ENCODE assay signal across 26 cellular contexts in the genomic region with DNA sequence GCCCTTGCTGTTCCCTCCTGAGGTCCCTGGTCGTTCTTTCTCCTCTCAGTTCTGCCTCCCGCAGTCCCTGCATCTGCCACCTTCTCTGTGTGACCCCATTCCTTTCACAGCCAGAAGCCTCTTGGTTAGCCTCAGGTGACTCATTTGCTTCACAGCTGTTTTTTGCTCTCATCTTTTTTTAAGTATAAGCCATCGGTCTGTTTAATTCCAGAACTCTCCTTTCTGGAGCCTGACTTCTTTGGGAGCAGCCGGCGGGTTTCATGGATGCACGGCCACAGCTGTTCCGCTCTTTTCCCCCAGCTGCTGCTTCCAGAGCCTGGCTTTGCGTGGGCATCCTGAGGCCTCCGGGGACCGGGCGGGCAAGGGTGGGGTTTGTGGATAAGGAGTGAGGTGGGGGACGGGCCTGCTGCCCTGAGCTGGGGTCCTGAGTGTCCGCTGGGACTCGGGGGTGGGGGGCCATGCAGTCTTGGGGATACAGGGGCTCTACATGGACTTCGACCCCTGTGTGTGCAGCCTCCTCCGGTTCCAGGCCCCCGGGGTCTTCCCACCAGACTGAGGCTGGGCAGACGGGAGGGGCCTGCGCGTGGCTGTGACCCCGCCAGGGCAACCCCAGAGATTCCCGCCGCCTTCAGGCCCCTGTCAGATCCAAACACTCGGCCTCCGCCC. TPM values are rescaled to one million over a fixed set of nuclear protein-coding genes. Genes with fewer than 3 reads are reported as not detected.
DNase-seq lines count a peak whose midpoint lies in the region; ATAC-seq, FAIRE-seq and TF ChIP-seq lines count a peak whose summit lies in the region.
"Had no signal": no experiment of that assay in that cellular context is flagged by ENCODE, and none has a peak within 500 bp of the region (broad histone marks: within the 10 kb centered on the region; RNA-seq: fewer than 3 reads in every experiment).

No MANE protein-coding gene starts in this region.

- H3K36me3 Mint-ChIP-seq in astrocyte (ENCODE audit: low read depth, unreplicated experiment): peaks cover 25% of the 10 kb centered on the region

- H3K79me2 ChIP-seq in astrocyte (ENCODE audit: insufficient read depth, low read length): peaks cover 47% of the 10 kb centered on the region

- DNase-seq in stimulated activated naive CD8-positive, alpha-beta T cell treated with anti-CD3 and anti-CD28 coated beads, Interleukin-15, amount 100 ng/mL, for 72 hours: no peak
- no peak for DNase-seq in stimulated activated naive CD8-positive, alpha-beta T cell treated with anti-CD3 and anti-CD28 coated beads, Interleukin-15, Interleukin-2, amounts not matched to agents 100 U/mL and 50 U/mL, for 24 hours
- DNase-seq in astrocyte (ENCODE audit: low read depth) (peak; percentile 49), lower lobe of right lung (peak; percentile 41), CD1c-positive myeloid dendritic cell (ENCODE audit: extremely low spot score) (no peak), NCI-H1105 (lab: John Stamatoyannopoulos, UW) (no peak)
- no peak for DNase-seq in activated naive CD4-positive, alpha-beta T cell (lab: John Stamatoyannopoulos, UW)
- DNase-seq: activated CD4-positive, alpha-beta T cell treated with anti-CD3 and anti-CD28 coated beads, Interleukin-2, amount 10 ng/mL, durations not matched to agents 24 days and 14 days; body of pancreas; CD8-positive, alpha-beta T cell; cortex of kidney; GDM1; KBM-7; NCI-H510A treated with DMSO at 0.1 percent for 48 hours; Peyer's patch; stimulated activated CD4-positive, alpha-beta T cell treated with anti-CD3 and anti-CD28 coated beads, Interleukin-1b, Interleukin-23, amount 100 ng/mL, for 48 hours had no signal

- no peak for ATAC-seq in stimulated activated naive CD8-positive, alpha-beta T cell treated with anti-CD3 and anti-CD28 coated beads, Interleukin-15, amount 100 ng/mL, for 72 hours
- no peak for ATAC-seq in stimulated activated naive CD8-positive, alpha-beta T cell treated with anti-CD3 and anti-CD28 coated beads, Interleukin-15, Interleukin-2, amounts not matched to agents 100 U/mL and 50 U/mL, for 24 hours
- peak in 1 of 2 donors; percentile 4 for ATAC-seq in lower lobe of right lung
- ATAC-seq: activated naive CD4-positive, alpha-beta T cell treated with anti-CD3 and anti-CD28 coated beads, Interleukin-2, amount 50 U/mL, for 72 hours; body of pancreas; CD8-positive, alpha-beta T cell; stimulated activated memory B cell treated with anti-CD40 and anti-IgM and Interleukin-4, amounts not matched to agents 10 μg/mL and 1 μg/mL and 100 μg/mL, for 72 hours had no signal

- H3K9me3 ChIP-seq in astrocyte (ENCODE audit: insufficient read depth, low read depth, low read length) (no peaks in the 10 kb centered on the region), lower lobe of right lung (no peaks in the 10 kb centered on the region)
- H3K9me3 ChIP-seq: Peyer's patch, SJSA1, thyroid gland had no signal

- H3K27me3 Mint-ChIP-seq in stimulated activated naive CD8-positive, alpha-beta T cell treated with anti-CD3 and anti-CD28 coated beads, Interleukin-15, amount 100 ng/mL, for 72 hours: no peaks in the 10 kb centered on the region
- H3K27me3 Mint-ChIP-seq in astrocyte (ENCODE audit: low read depth, unreplicated experiment): no peaks in the 10 kb centered on the region
- H3K27me3 Mint-ChIP-seq: activated CD4-positive, alpha-beta T cell treated with anti-CD3 and anti-CD28 coated beads, Interleukin-2, amount 10 ng/mL, durations not matched to agents 24 days and 14 days; memory B cell; stimulated activated memory B cell treated with anti-CD40 and anti-IgM and Interleukin-4, amounts not matched to agents 10 μg/mL and 1 μg/mL and 100 μg/mL, for 72 hours had no signal

- peak overlapping the region; percentile 52 for H3K4me2 ChIP-seq in astrocyte (ENCODE audit: low read length)

- peaks cover 4% of the 10 kb centered on the region for H3K4me1 Mint-ChIP-seq in stimulated activated naive CD8-positive, alpha-beta T cell treated with anti-CD3 and anti-CD28 coated beads, Interleukin-15, amount 100 ng/mL, for 72 hours
- peaks cover 6% of the 10 kb centered on the region for H3K4me1 Mint-ChIP-seq in astrocyte (ENCODE audit: low read depth, unreplicated experiment)
- H3K4me1 Mint-ChIP-seq: memory B cell had no signal

- H3K4me1 ChIP-seq in astrocyte (ENCODE audit: insufficient read depth, low read length): peaks cover 33% of the 10 kb centered on the region
- no peaks in the 10 kb centered on the region for H3K4me1 ChIP-seq in lower lobe of right lung
- H3K4me1 ChIP-seq: body of pancreas, Peyer's patch, SJSA1, thyroid gland had no signal

- no peak overlapping the region for H3K4me3 ChIP-seq in astrocyte (ENCODE audit: insufficient read depth, low read depth, low read length)
- no peak overlapping the region for H3K4me3 ChIP-seq in lower lobe of right lung
- H3K4me3 ChIP-seq: body of pancreas, Peyer's patch, SJSA1, skin epidermis, thyroid gland had no signal

- H3K9ac ChIP-seq in astrocyte (ENCODE audit: low read length): peak overlapping the region; percentile 27

- TF ChIP-seq CTCF in astrocyte (IDR thresholded peaks at IDR 0.05; ENCODE audit: insufficient read depth, low read depth, low read length) (no peak), lower lobe of right lung (IDR thresholded peaks at IDR 0.05) (no peak)

- no peak overlapping the region for H2AFZ ChIP-seq in astrocyte (ENCODE audit: low read depth, low read length)

- H3K9me3 Mint-ChIP-seq in stimulated activated naive CD8-positive, alpha-beta T cell treated with anti-CD3 and anti-CD28 coated beads, Interleukin-15, amount 100 ng/mL, for 72 hours: no peaks in the 10 kb centered on the region
- no peaks in the 10 kb centered on the region for H3K9me3 Mint-ChIP-seq in astrocyte (ENCODE audit: unreplicated experiment)
- H3K9me3 Mint-ChIP-seq: activated CD4-positive, alpha-beta T cell treated with anti-CD3 and anti-CD28 coated beads, Interleukin-2, amount 10 ng/mL, durations not matched to agents 24 days and 14 days; activated naive CD4-positive, alpha-beta T cell treated with anti-CD3 and anti-CD28 coated beads, Interleukin-2, amount 50 U/mL, for 72 hours; activated T-helper 1 cell treated with anti-CD3 and anti-CD28 coated beads, Interleukin-12 subunit alpha, Interleukin-12 subunit beta, Interleukin-2, Interleukin-4 antibody, amounts not matched to agents 30 ng/mL and 10 ng/mL and 1 ng/mL, durations not matched to agents 14 hours and 24 hours and 36 hours; CD8-positive, alpha-beta T cell; memory B cell; stimulated activated memory B cell treated with anti-CD40 and anti-IgM and Interleukin-4, amounts not matched to agents 10 μg/mL and 1 μg/mL and 100 μg/mL, for 72 hours; T-helper 1 cell treated with Interleukin-12 subunit alpha and Interleukin-12 subunit beta and Interleukin-4 antibody, amounts not matched to agents 30 μg/mL and 1 μg/mL, for 36 hours had no signal

- H3K27me3 ChIP-seq in astrocyte (ENCODE audit: insufficient read depth, low read length) (no peaks in the 10 kb centered on the region), lower lobe of right lung (ENCODE audit: low read depth) (no peaks in the 10 kb centered on the region)
- H3K27me3 ChIP-seq: body of pancreas, Peyer's patch, SJSA1, thyroid gland had no signal

- H3K36me3 ChIP-seq in astrocyte (ENCODE audit: insufficient read depth, low read length) (peaks cover 11% of the 10 kb centered on the region), lower lobe of right lung (peaks cover 59% of the 10 kb centered on the region)
- H3K36me3 ChIP-seq: SJSA1 had no signal

- H3K27ac ChIP-seq in astrocyte (ENCODE audit: low read depth, low read length) (peak overlapping the region; percentile 59), lower lobe of right lung (no peak overlapping the region), temporal lobe (ENCODE audit: low read depth, low read length) (peak overlapping the region; percentile 22)
- H3K27ac ChIP-seq: body of pancreas, Peyer's patch, SJSA1, skin epidermis, thyroid gland had no signal

- H3K27ac Mint-ChIP-seq in stimulated activated naive CD8-positive, alpha-beta T cell treated with anti-CD3 and anti-CD28 coated beads, Interleukin-15, amount 100 ng/mL, for 72 hours: peak overlapping the region; percentile 46 to 79
- H3K27ac Mint-ChIP-seq in astrocyte (ENCODE audit: unreplicated experiment): no peak overlapping the region
- H3K27ac Mint-ChIP-seq: activated CD4-positive, alpha-beta T cell treated with anti-CD3 and anti-CD28 coated beads, Interleukin-2, amount 10 ng/mL, durations not matched to agents 24 days and 14 days; activated T-helper 1 cell treated with anti-CD3 and anti-CD28 coated beads, Interleukin-12 subunit alpha, Interleukin-12 subunit beta, Interleukin-2, Interleukin-4 antibody, amounts not matched to agents 30 ng/mL and 10 ng/mL and 1 ng/mL, durations not matched to agents 14 hours and 24 hours and 36 hours; CD8-positive, alpha-beta T cell; memory B cell; stimulated activated memory B cell treated with anti-CD40 and anti-IgM and Interleukin-4, amounts not matched to agents 10 μg/mL and 1 μg/mL and 100 μg/mL, for 72 hours; T-helper 1 cell treated with Interleukin-12 subunit alpha and Interleukin-12 subunit beta and Interleukin-4 antibody, amounts not matched to agents 30 μg/mL and 1 μg/mL, for 36 hours had no signal

- H3K4me3 Mint-ChIP-seq in stimulated activated naive CD8-positive, alpha-beta T cell treated with anti-CD3 and anti-CD28 coated beads, Interleukin-15, amount 100 ng/mL, for 72 hours: no peak overlapping the region
- peak overlapping the region; percentile 12 for H3K4me3 Mint-ChIP-seq in astrocyte (ENCODE audit: unreplicated experiment)
- H3K4me3 Mint-ChIP-seq: activated CD4-positive, alpha-beta T cell treated with anti-CD3 and anti-CD28 coated beads, Interleukin-2, amount 10 ng/mL, durations not matched to agents 24 days and 14 days; activated T-helper 1 cell treated with anti-CD3 and anti-CD28 coated beads, Interleukin-12 subunit alpha, Interleukin-12 subunit beta, Interleukin-2, Interleukin-4 antibody, amounts not matched to agents 30 ng/mL and 10 ng/mL and 1 ng/mL, durations not matched to agents 14 hours and 24 hours and 36 hours; CD8-positive, alpha-beta T cell; memory B cell; stimulated activated memory B cell treated with anti-CD40 and anti-IgM and Interleukin-4, amounts not matched to agents 10 μg/mL and 1 μg/mL and 100 μg/mL, for 72 hours; T-helper 1 cell treated with Interleukin-12 subunit alpha and Interleukin-12 subunit beta and Interleukin-4 antibody, amounts not matched to agents 30 μg/mL and 1 μg/mL, for 36 hours had no signal

- FAIRE-seq in astrocyte (lab: Jason Lieb, UNC): no peak
- FAIRE-seq: endometrium had no signal

- H4K20me1 ChIP-seq in astrocyte (ENCODE audit: insufficient read depth, low read length): peaks cover 84% of the 10 kb centered on the region

- intact Hi-C loops in lower lobe of right lung (cut with DNase I): no loop called here

RNA-seq across cellular contexts. Expression of a gene that starts 46.7 kb away (rescaled TPM):
- total RNA-seq in astrocyte (61.1 and 65.7 TPM in 2 replicates), lower lobe of right lung (44.8 TPM), temporal lobe (54.6 TPM)

Comparison
In these comparisons a context has a peak if more than half of its experiments do, and no peak if none do; other contexts are left out.
1. DNase-seq: peak in astrocyte (single experiment) and lower lobe of right lung (single experiment); none in stimulated activated naive CD8-positive, alpha-beta T cell treated with anti-CD3 and anti-CD28 coated beads, Interleukin-15, amount 100 ng/mL, for 72 hours (0 of 2), stimulated activated naive CD8-positive, alpha-beta T cell treated with anti-CD3 and anti-CD28 coated beads, Interleukin-15, Interleukin-2, amounts not matched to agents 100 U/mL and 50 U/mL, for 24 hours (single experiment), activated naive CD4-positive, alpha-beta T cell (0 of 4), CD1c-positive myeloid dendritic cell (single experiment) and NCI-H1105 (single experiment).